29 cellular contexts compared by ENCODE assay signal in the genomic region with DNA sequence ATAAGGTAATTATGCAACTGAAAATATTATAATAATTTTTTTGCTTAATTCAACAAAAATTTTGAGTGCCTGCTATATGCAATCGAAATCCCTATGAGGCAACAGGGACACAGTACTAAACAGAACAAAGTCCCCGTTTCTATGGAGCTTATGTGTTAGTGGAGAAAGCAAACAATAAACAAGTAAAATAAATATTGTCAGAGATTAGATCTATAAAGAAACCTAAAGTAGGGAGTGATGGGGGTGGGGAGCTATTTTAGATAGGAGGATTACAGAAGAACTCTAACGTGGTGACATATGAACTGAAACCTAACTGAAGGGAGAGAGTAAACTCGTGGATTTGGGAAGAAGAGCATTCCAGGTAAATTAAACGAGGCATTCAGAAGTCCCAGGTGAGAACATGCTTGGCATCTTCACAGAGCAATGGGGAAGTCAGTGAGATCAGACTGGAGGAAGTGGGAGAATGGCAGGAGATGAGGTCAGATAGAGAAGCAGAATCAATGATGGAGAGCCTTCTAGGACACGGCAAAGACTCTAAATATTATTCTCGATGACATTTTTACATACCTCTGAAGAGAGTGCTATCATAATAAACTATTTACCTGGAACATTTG.
DNase-seq lines count a peak whose midpoint lies in the region; ATAC-seq, FAIRE-seq and TF ChIP-seq lines count a peak whose summit lies in the region.
"Had no signal": no experiment of that assay in that cellular context is flagged by ENCODE, and none has a peak within 500 bp of the region (broad histone marks: within the 10 kb centered on the region; RNA-seq: fewer than 3 reads in every experiment).

No MANE protein-coding gene starts in this region.

- H3K4me3 ChIP-seq in body of pancreas (no peak overlapping the region), pancreas (no peak overlapping the region)
- H3K4me3 ChIP-seq: breast epithelium, heart left ventricle, ovary had no signal

- H3K36me3 ChIP-seq in body of pancreas (replicated peaks in 1 of 2; ENCODE audit: insufficient read depth in 1 of 2, low read depth in 2 of 2) (no peaks in the 10 kb centered on the region), pancreas (no peaks in the 10 kb centered on the region)
- H3K36me3 ChIP-seq: breast epithelium, ovary had no signal

- TF ChIP-seq CTCF in body of pancreas (IDR thresholded peaks at IDR 0.05), result no peak
- TF ChIP-seq CTCF in pancreas (IDR thresholded peaks at IDR 0.05), result no peak

- H3K27ac ChIP-seq in body of pancreas (no peak overlapping the region), pancreas (no peak overlapping the region)
- H3K27ac ChIP-seq: breast epithelium, heart left ventricle, KMS-11, ovary had no signal

- no peaks in the 10 kb centered on the region for H3K27me3 ChIP-seq in body of pancreas
- no peaks in the 10 kb centered on the region for H3K27me3 ChIP-seq in pancreas
- H3K27me3 ChIP-seq: breast epithelium, heart left ventricle, ovary had no signal

- intact Hi-C loops in body of pancreas (cut with DNase I) (no loop called here), pancreas (cut with DNase I) (no loop called here)

- H3K9me3 ChIP-seq in body of pancreas (no peaks in the 10 kb centered on the region), pancreas (no peaks in the 10 kb centered on the region)
- H3K9me3 ChIP-seq: breast epithelium, ovary had no signal

- 43 to 45% methylated on average over 7 of the region's 7 CpGs for WGBS in body of pancreas, 2 donors
- WGBS in pancreas, 2 donors, result 41 to 45% methylated on average over 7 of the region's 7 CpGs

- DNase-seq in NCI-H345 (lab: John Stamatoyannopoulos, UW) (peak; percentile 19), NCI-H345 treated with DMSO at 0.1 percent for 48 hours (lab: John Stamatoyannopoulos, UW; ENCODE audit: unreplicated experiment) (no peak), LoVo (ENCODE audit: low spot score) (peak; percentile 1), body of pancreas (no peak), pancreas (no peak)
- no peak for DNase-seq in activated CD4-positive, CD25-positive, alpha-beta regulatory T cell (lab: John Stamatoyannopoulos, UW)
- DNase-seq: activated CD8-positive, alpha-beta T cell treated with anti-CD3 and anti-CD28 coated beads for 36 hours; amygdala; CD8-positive, alpha-beta T cell; effector CD8-positive, alpha-beta T cell; erythroblast; GDM1; heart left ventricle; kidney glomerular epithelial cell; MV-4-11; NCI-H2227 treated with DMSO at 0.1 percent for 48 hours; ovary; right cardiac atrium; stimulated activated CD4-positive, alpha-beta T cell treated with anti-CD3 and anti-CD28 coated beads, Interleukin-12 subunit alpha, Interleukin-12 subunit beta, amount 100 ng/mL, for 4 hours; stimulated activated CD4-positive, alpha-beta T cell treated with anti-CD3 and anti-CD28 coated beads, Interleukin-4, amount 100 ng/mL, for 1 hour had no signal

- TF ChIP-seq POLR2A in body of pancreas (IDR thresholded peaks at IDR 0.05), result no peak

- no peak for FAIRE-seq in pancreas (lab: Jason Lieb, UNC)
- FAIRE-seq: HTR-8/SVneo had no signal

- ATAC-seq in body of pancreas (peak; percentile 91), pancreas (peak; percentile 65 to 83 (median 74)), HG02852 (IDR thresholded peaks at IDR 0.05; ENCODE audit: unreplicated experiment) (no peak), GM21825 (IDR thresholded peaks at IDR 0.05; ENCODE audit: unreplicated experiment) (no peak)
- ATAC-seq: activated CD8-positive, alpha-beta T cell treated with anti-CD3 and anti-CD28 coated beads for 36 hours; activated T-helper 17 cell treated with anti-CD3 and anti-CD28 coated beads, Interleukin-2, amount 50 U/mL, for 72 hours; CD8-positive, alpha-beta T cell; HCT116; heart left ventricle; Panc1; right cardiac atrium; stimulated activated effector memory CD8-positive, alpha-beta T cell treated with anti-CD3 and anti-CD28 coated beads, Interleukin-12 subunit alpha, Interleukin-12 subunit beta, amount 100 ng/mL, for 72 hours had no signal

- H3K4me1 ChIP-seq in body of pancreas, result peaks cover 24% of the 10 kb centered on the region
- H3K4me1 ChIP-seq in pancreas, result peaks cover 0 to 9% (median 0%) of the 10 kb centered on the region in 3 donors
- H3K4me1 ChIP-seq: breast epithelium had no signal

Comparison
In these comparisons a context has a peak if more than half of its experiments do, and no peak if none do; other contexts are left out.
1. DNase-seq: peak in NCI-H345 (single experiment) and LoVo (single experiment); none in NCI-H345 treated with DMSO at 0.1 percent for 48 hours (single experiment), body of pancreas (0 of 4), pancreas (0 of 6) and activated CD4-positive, CD25-positive, alpha-beta regulatory T cell (0 of 4).
2. ATAC-seq: peak in body of pancreas (single experiment) and pancreas (4 of 4); none in HG02852 (single experiment) and GM21825 (single experiment).